Comparison of ENCODE assay signal across 8 cellular contexts in genomic region chr9:13427587-13427986, GRCh38.
DNase-seq lines count a peak whose midpoint lies in the region; ATAC-seq and TF ChIP-seq lines count a peak whose summit lies in the region.

No MANE protein-coding gene starts in this region.

- WGBS in right lobe of liver (ENCODE audit: insufficient coverage, low coverage, low lambda C conversion rate, missing lambda C conversion rate), result 0% methylated on average over 3 of the region's 3 CpGs

- TF ChIP-seq CTCF in chondrocyte (IDR thresholded peaks at IDR 0.05) (peak; percentile 98), right lobe of liver (IDR thresholded peaks at IDR 0.05) (peak; percentile 64 to 85 (median 74))

- intact Hi-C loops in right lobe of liver (cut with DNase I), result no loop called here

- no peaks in the 10 kb centered on the region for H3K36me3 Mint-ChIP-seq in chondrocyte (ENCODE audit: low read depth)
- no peaks in the 10 kb centered on the region for H3K36me3 Mint-ChIP-seq in T-helper 17 cell (ENCODE audit: low read depth)

- no peaks in the 10 kb centered on the region for H3K27me3 ChIP-seq in right lobe of liver

- H3K4me3 ChIP-seq in right lobe of liver, result no peak overlapping the region

- no peaks in the 10 kb centered on the region for H3K9me3 Mint-ChIP-seq in chondrocyte (ENCODE audit: low read depth)

- ATAC-seq in right lobe of liver (peak; percentile 51 to 72 (median 57)), GM18520 (IDR thresholded peaks at IDR 0.05; ENCODE audit: unreplicated experiment) (no peak), T-helper 17 cell (no peak)

- TF ChIP-seq POLR2A in right lobe of liver (IDR thresholded peaks at IDR 0.05), result no peak

- H3K36me3 ChIP-seq in right lobe of liver, result no peaks in the 10 kb centered on the region

- H3K27ac Mint-ChIP-seq in chondrocyte (ENCODE audit: unreplicated experiment), result no peak overlapping the region
- H3K27ac Mint-ChIP-seq in T-helper 17 cell, result no peak overlapping the region

- H3K9me3 ChIP-seq in right lobe of liver (no peaks in the 10 kb centered on the region), T-helper 17 cell (ENCODE audit: control insufficient read depth, low read length, poor library complexity, severe bottlenecking) (no peaks in the 10 kb centered on the region)

- H3K4me3 Mint-ChIP-seq in chondrocyte (ENCODE audit: unreplicated experiment) (no peak overlapping the region), T-helper 17 cell (no peak overlapping the region)

- H3K4me1 ChIP-seq in right lobe of liver, result no peaks in the 10 kb centered on the region

- H3K27me3 Mint-ChIP-seq in chondrocyte (ENCODE audit: low read depth) (no peaks in the 10 kb centered on the region), T-helper 17 cell (peaks cover 15% of the 10 kb centered on the region)

- no peak overlapping the region for H3K27ac ChIP-seq in right lobe of liver

- DNase-seq in Ammon's horn (ENCODE audit: low spot score) (peak; percentile 79), H4 (ENCODE audit: low spot score) (peak; percentile 23), NCI-H526 treated with DMSO at 0.1 percent for 48 hours (lab: John Stamatoyannopoulos, UW) (peak; percentile 9), chondrocyte (ENCODE audit: low spot score) (no peak), right lobe of liver (no peak), T-helper 17 cell (no peak)
- DNase-seq in central memory CD4-positive, alpha-beta T cell, result no peak

- no peaks in the 10 kb centered on the region for H3K4me1 Mint-ChIP-seq in chondrocyte (ENCODE audit: low read depth)
- peaks cover 2% of the 10 kb centered on the region for H3K4me1 Mint-ChIP-seq in T-helper 17 cell

Comparison
In these comparisons a context has a peak if more than half of its experiments do, and no peak if none do; other contexts are left out.
1. DNase-seq: peak in Ammon's horn (single experiment), H4 (single experiment) and NCI-H526 treated with DMSO at 0.1 percent for 48 hours (single experiment); none in chondrocyte (single experiment), right lobe of liver (0 of 3), T-helper 17 cell (0 of 3) and central memory CD4-positive, alpha-beta T cell (single experiment).
2. ATAC-seq: peak in right lobe of liver (4 of 4); none in GM18520 (single experiment) and T-helper 17 cell (single experiment).